18 cellular contexts compared by ENCODE assay signal in the genomic region with DNA sequence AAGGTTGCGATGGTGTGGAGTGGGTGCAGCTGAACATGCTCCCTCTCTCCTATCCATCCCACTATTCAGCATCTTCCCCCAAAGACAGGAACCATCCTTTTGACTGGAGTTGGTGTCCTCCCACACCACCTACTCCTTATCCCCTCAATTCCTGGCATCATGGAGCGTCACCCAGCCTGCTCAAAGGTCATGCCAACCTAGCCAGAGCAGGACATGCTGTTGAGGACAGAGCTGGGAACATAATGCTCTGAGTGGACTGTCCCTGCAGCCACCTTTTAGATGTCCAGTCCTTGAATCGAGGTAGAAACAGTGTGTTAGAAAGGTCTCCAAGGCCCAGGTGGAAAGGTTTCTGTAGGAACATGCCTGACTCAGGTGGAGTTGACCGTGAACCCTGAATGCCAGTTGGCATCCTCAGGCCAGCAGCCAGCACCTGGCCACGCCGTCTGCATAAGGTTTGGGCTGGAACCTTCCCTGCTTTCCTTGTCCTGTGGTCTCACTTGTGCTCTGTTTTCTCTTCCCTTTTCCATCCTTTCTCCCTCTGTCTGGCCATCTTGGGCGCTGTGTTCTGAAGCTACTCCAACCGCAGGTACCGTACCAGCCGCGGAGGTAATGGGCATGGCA. TPM values are rescaled to one million over a fixed set of nuclear protein-coding genes. Genes with fewer than 3 reads are reported as not detected.
DNase-seq lines count a peak whose midpoint lies in the region; ATAC-seq and TF ChIP-seq lines count a peak whose summit lies in the region.
"Had no signal": no experiment of that assay in that cellular context is flagged by ENCODE, and none has a peak within 500 bp of the region (broad histone marks: within the 10 kb centered on the region; RNA-seq: fewer than 3 reads in every experiment).

No MANE protein-coding gene starts in this region.

- H3K36me3 Mint-ChIP-seq in brain: peaks cover 13% of the 10 kb centered on the region
- H3K36me3 Mint-ChIP-seq: CD4-positive, alpha-beta memory T cell had no signal

- peak overlapping the region; percentile 84; the same call in 1 of the 2 replicates for H3K27ac ChIP-seq in HL-60 (replicated peaks)
- H3K27ac ChIP-seq in layer of hippocampus (ENCODE audit: low read depth, low read length): peak overlapping the region; percentile 100
- H3K27ac ChIP-seq in rectal smooth muscle tissue (ENCODE audit: low read depth, low read length): peak overlapping the region; percentile 40

- peaks cover 4% of the 10 kb centered on the region for H3K36me3 ChIP-seq in rectal smooth muscle tissue (ENCODE audit: control insufficient read depth, insufficient read depth, low read length)
- H3K36me3 ChIP-seq: BLaER1 had no signal

- peak overlapping the region in 4 of 5 experiments; percentile 9 to 92 (median 82) for H3K27ac Mint-ChIP-seq in brain
- H3K27ac Mint-ChIP-seq: CD4-positive, alpha-beta memory T cell had no signal

- no peak overlapping the region for H3K4me3 ChIP-seq in HL-60 (replicated peaks; ENCODE audit: insufficient read depth, low read length)
- H3K4me3 ChIP-seq in rectal smooth muscle tissue (ENCODE audit: low read length): no peak overlapping the region
- H3K4me3 ChIP-seq: BLaER1 had no signal

- peak overlapping the region in 1 of 5 experiments; percentile 25 for H3K4me3 Mint-ChIP-seq in brain
- H3K4me3 Mint-ChIP-seq: CD4-positive, alpha-beta memory T cell had no signal

- H3K4me1 Mint-ChIP-seq in brain: peaks cover 59% of the 10 kb centered on the region

- H3K9me3 Mint-ChIP-seq in brain: peaks cover 0 to 4% (median 0%) of the 10 kb centered on the region in 5 experiments
- H3K9me3 Mint-ChIP-seq: CD4-positive, alpha-beta memory T cell had no signal

- H3K27me3 ChIP-seq in HL-60 (ENCODE audit: insufficient read depth, poor library complexity, severe bottlenecking) (no peaks in the 10 kb centered on the region), layer of hippocampus (ENCODE audit: control insufficient read depth, insufficient read depth, low read length) (no peaks in the 10 kb centered on the region), rectal smooth muscle tissue (ENCODE audit: control insufficient read depth, insufficient read depth, low read length) (no peaks in the 10 kb centered on the region)
- H3K27me3 ChIP-seq: BLaER1 had no signal

- DNase-seq in HL-60 (ENCODE audit: low read depth in 1 of 2, low spot score in 1 of 2): no peak
- DNase-seq in midbrain (lab: John Stamatoyannopoulos, UW): no peak
- DNase-seq in OCI-M1 (lab: John Stamatoyannopoulos, UW): no peak
- DNase-seq in stimulated activated CD8-positive, alpha-beta memory T cell treated with anti-CD3 and anti-CD28 coated beads, Interleukin-4, amount 100 ng/mL, for 48 hours: no peak
- DNase-seq: Calu3; CD4-positive, alpha-beta memory T cell; MM.1S; NCI-H1105; NCI-H446 treated with DMSO at 0.1 percent for 48 hours; NCI-H748 treated with DMSO at 0.1 percent for 48 hours; PC-3; SIG-M5 had no signal

- H3K4me1 ChIP-seq in rectal smooth muscle tissue (ENCODE audit: control insufficient read depth, insufficient read depth, low read length): no peaks in the 10 kb centered on the region

- H3K9ac ChIP-seq in rectal smooth muscle tissue (ENCODE audit: low read length): no peak overlapping the region
- H3K9ac ChIP-seq: BLaER1 had no signal

- peaks cover 10% of the 10 kb centered on the region for H3K27me3 Mint-ChIP-seq in brain

- no peak for TF ChIP-seq CTCF in HL-60 (IDR thresholded peaks at IDR 0.05; ENCODE audit: insufficient read depth, low read length)
- no peak for TF ChIP-seq CTCF in brain (conservative IDR thresholded peaks at IDR 0.05)

- ATAC-seq in GM21529 (IDR thresholded peaks at IDR 0.05; ENCODE audit: unreplicated experiment): no peak
- ATAC-seq: PC-3, SK-N-SH treated with all-trans-retinoic acid at 6 μM for 48 hours had no signal

RNA-seq across cellular contexts. Expression of gene CNTN2, which starts 52.2 kb away (rescaled TPM):
- polyA plus RNA-seq in brain (ENCODE audit: insufficient read depth, low read depth, low replicate concordance): 114 TPM
- polyA plus RNA-seq: CD4-positive, alpha-beta memory T cell had no signal

Comparison
In these comparisons a context has a peak if more than half of its experiments do, and no peak if none do; other contexts are left out.
1. H3K27ac ChIP-seq: peak in every context shown above with its lines; median percentile 100 in layer of hippocampus; 84 in HL-60; 40 in rectal smooth muscle tissue.